In genomic region chr11:9138612-9139579, GRCh38 we compare ENCODE assay signal across 1 cellular context.
A peak's percentile ranks its signal among the peaks of the same experiment; 100 is the strongest.
TF ChIP-seq lines count a peak whose summit lies in the region.

No MANE protein-coding gene starts in this region.

TF ChIP-seq in HEK293, 187 proteins besides CTCF, POLR2A, EP300 and RAD21 (continued from another document):
- TF ChIP-seq IKZF3 (tag by site-specific recombination; IDR thresholded peaks at IDR 0.05) = peak; percentile 33; the same call in 1 of the 2 replicates
- no peak for TF ChIP-seq ZNF354C (tag by site-specific recombination; IDR thresholded peaks at IDR 0.05; ENCODE audit: borderline replicate concordance, low read depth)
- no peak for TF ChIP-seq WT1 (tag by site-specific recombination; IDR thresholded peaks at IDR 0.05)
- peak; percentile 9; the same call in 1 of the 2 replicates for TF ChIP-seq HOXD13 (CRISPR knock-in tag; IDR thresholded peaks at IDR 0.05; ENCODE audit: borderline replicate concordance)
- TF ChIP-seq HOXA7 (CRISPR knock-in tag; IDR thresholded peaks at IDR 0.05; ENCODE audit: borderline replicate concordance) = no peak
- TF ChIP-seq ZNF658 (tag by site-specific recombination; IDR thresholded peaks at IDR 0.05) = no peak
- no peak for TF ChIP-seq ZNF146 (tag by site-specific recombination; IDR thresholded peaks at IDR 0.05)
- no peak for TF ChIP-seq KLF7 (tag by site-specific recombination; IDR thresholded peaks at IDR 0.05; ENCODE audit: borderline replicate concordance)
- no peak for TF ChIP-seq ZNF157 (tag by site-specific recombination; IDR thresholded peaks at IDR 0.05)
- TF ChIP-seq ZNF138 (tag by site-specific recombination; IDR thresholded peaks at IDR 0.05; ENCODE audit: borderline replicate concordance) = no peak
- no peak for TF ChIP-seq ZNF121 (tag by site-specific recombination; IDR thresholded peaks at IDR 0.05)
- TF ChIP-seq PRDM6 (tag by site-specific recombination; IDR thresholded peaks at IDR 0.05) = peak; percentile 94
- TF ChIP-seq ZNF692 (tag by site-specific recombination; IDR thresholded peaks at IDR 0.05) = peak; percentile 91
- no peak for TF ChIP-seq ZNF654 (tag by site-specific recombination; IDR thresholded peaks at IDR 0.05; ENCODE audit: low read depth)
- no peak; the same call in 1 of the 2 replicates for TF ChIP-seq ZNF660 (tag by site-specific recombination; IDR thresholded peaks at IDR 0.05)
- peak; percentile 25; the same call in 1 of the 2 replicates for TF ChIP-seq GLIS1 (tag by site-specific recombination; IDR thresholded peaks at IDR 0.05)
- no peak for TF ChIP-seq SP2 (tag by site-specific recombination; IDR thresholded peaks at IDR 0.05)
- peak; percentile 96 for TF ChIP-seq ZNF362 (tag by site-specific recombination; IDR thresholded peaks at IDR 0.05)
- 0 out of 2 replicates have a peak, but pooled peaks have one; percentile 34 for TF ChIP-seq BCL11A (tag by site-specific recombination; IDR thresholded peaks at IDR 0.05; ENCODE audit: low read depth)
- no peak for TF ChIP-seq ZNF132 (tag by site-specific recombination; IDR thresholded peaks at IDR 0.05; ENCODE audit: borderline replicate concordance)
- peak; percentile 51; the same call in 1 of the 2 replicates for TF ChIP-seq PATZ1 (tag by site-specific recombination; IDR thresholded peaks at IDR 0.05)
- no peak for TF ChIP-seq ZNF580 (tag by site-specific recombination; IDR thresholded peaks at IDR 0.05)
- TF ChIP-seq HOXC10 (CRISPR knock-in tag; IDR thresholded peaks at IDR 0.05) = no peak
- peak; percentile 64 for TF ChIP-seq SCRT2 (tag by site-specific recombination; IDR thresholded peaks at IDR 0.05)
- TF ChIP-seq ZIC2 (tag by site-specific recombination; IDR thresholded peaks at IDR 0.05) = peak; percentile 50; the same call in 1 of the 2 replicates
- TF ChIP-seq ZBTB20 (tag by site-specific recombination; IDR thresholded peaks at IDR 0.05) = no peak
- no peak for TF ChIP-seq PRDM1 (tag by site-specific recombination; IDR thresholded peaks at IDR 0.05)
- TF ChIP-seq ZNF133 (tag by site-specific recombination; IDR thresholded peaks at IDR 0.05) = no peak
- no peak for TF ChIP-seq OVOL3 (tag by site-specific recombination; IDR thresholded peaks at IDR 0.05)
TF ChIP-seq in HEK293: peak in this region for 30.
